ENCODE assay signal across 28 cellular contexts in genomic region chr10:117569610-117570395, GRCh38. TPM values are rescaled to one million over a fixed set of nuclear protein-coding genes. Genes with fewer than 3 reads are reported as not detected.
"Had no signal": no experiment of that assay in that cellular context is flagged by ENCODE, and none has a peak within 500 bp of the region (broad histone marks: within the 10 kb centered on the region; RNA-seq: fewer than 3 reads in every experiment).

No MANE protein-coding gene starts in this region.

- H3K4me1 ChIP-seq: ascending aorta, heart left ventricle, right atrium auricular region, testis, transverse colon had no signal

- H3K9me3 ChIP-seq: ascending aorta, heart left ventricle, right atrium auricular region, testis, transverse colon had no signal

- H3K27me3 Mint-ChIP-seq: activated naive CD8-positive, alpha-beta T cell treated with anti-CD3 and anti-CD28 coated beads, Interleukin-2, amount 10 ng/mL, durations not matched to agents 7 days and 5 days had no signal

- DNase-seq: activated CD4-positive, alpha-beta T cell treated with anti-CD3 and anti-CD28 coated beads for 48 hours; activated CD4-positive, alpha-beta T cell treated with anti-CD3 and anti-CD28 coated beads, Interleukin-2, amount 50 U/mL, for 48 hours; activated CD8-positive, alpha-beta memory T cell treated with anti-CD3 and anti-CD28 coated beads for 24 hours; activated gamma-delta T cell; activated naive CD4-positive, alpha-beta T cell treated with anti-CD3 and anti-CD28 coated beads, Interleukin-2, amount 10 ng/mL, durations not matched to agents 7 days and 5 days; activated naive CD8-positive, alpha-beta T cell treated with anti-CD3 and anti-CD28 coated beads, Interleukin-2, amount 10 ng/mL, durations not matched to agents 7 days and 5 days; caudate nucleus; cortex of kidney; foreskin fibroblast; heart left ventricle; left ventricle myocardium superior; naive B cell; stimulated activated CD4-positive, alpha-beta T cell treated with anti-CD3 and anti-CD28 coated beads, Interleukin-2, amount 100 ng/mL, for 48 hours; stimulated activated naive CD4-positive, alpha-beta T cell treated with Interleukin-2 at 50 U/mL for 16 hours; T-helper 9 cell; testis; transverse colon had no signal

- H3K36me3 Mint-ChIP-seq: activated naive CD4-positive, alpha-beta T cell treated with anti-CD3 and anti-CD28 coated beads, Interleukin-2, amount 10 ng/mL, durations not matched to agents 7 days and 5 days; activated naive CD8-positive, alpha-beta T cell treated with anti-CD3 and anti-CD28 coated beads, Interleukin-2, amount 10 ng/mL, durations not matched to agents 7 days and 5 days; brain; naive B cell had no signal

- H3K9me3 Mint-ChIP-seq: activated naive CD4-positive, alpha-beta T cell treated with anti-CD3 and anti-CD28 coated beads, Interleukin-2, amount 10 ng/mL, durations not matched to agents 7 days and 5 days; activated naive CD8-positive, alpha-beta T cell treated with anti-CD3 and anti-CD28 coated beads, Interleukin-2, amount 10 ng/mL, durations not matched to agents 7 days and 5 days; neural crest cell; T-helper 1 cell treated with Interleukin-12 subunit alpha and Interleukin-12 subunit beta and Interleukin-4 antibody, amounts not matched to agents 30 μg/mL and 1 μg/mL, for 36 hours had no signal

- H3K4me3 Mint-ChIP-seq: activated naive CD4-positive, alpha-beta T cell treated with anti-CD3 and anti-CD28 coated beads, Interleukin-2, amount 10 ng/mL, durations not matched to agents 7 days and 5 days; activated naive CD8-positive, alpha-beta T cell treated with anti-CD3 and anti-CD28 coated beads, Interleukin-2, amount 10 ng/mL, durations not matched to agents 7 days and 5 days; brain; naive B cell; neural crest cell; T-helper 1 cell treated with Interleukin-12 subunit alpha and Interleukin-12 subunit beta and Interleukin-4 antibody, amounts not matched to agents 30 μg/mL and 1 μg/mL, for 36 hours had no signal

- H3K4me1 Mint-ChIP-seq: activated naive CD4-positive, alpha-beta T cell treated with anti-CD3 and anti-CD28 coated beads, Interleukin-2, amount 10 ng/mL, durations not matched to agents 7 days and 5 days; activated naive CD8-positive, alpha-beta T cell treated with anti-CD3 and anti-CD28 coated beads, Interleukin-2, amount 10 ng/mL, durations not matched to agents 7 days and 5 days; naive B cell; neural crest cell had no signal

- H3K27ac ChIP-seq: ascending aorta, heart left ventricle, right atrium auricular region, testis, transverse colon, VCaP had no signal

- H3K27me3 ChIP-seq: ascending aorta, right atrium auricular region, testis had no signal

- ATAC-seq: activated CD4-positive, CD25-positive, alpha-beta regulatory T cell treated with anti-CD3 and anti-CD28 coated beads, Interleukin-2, amount 50 U/mL, for 24 hours; heart left ventricle; left ventricle myocardium superior had no signal

- H3K27ac Mint-ChIP-seq: activated naive CD4-positive, alpha-beta T cell treated with anti-CD3 and anti-CD28 coated beads, Interleukin-2, amount 10 ng/mL, durations not matched to agents 7 days and 5 days; activated naive CD8-positive, alpha-beta T cell treated with anti-CD3 and anti-CD28 coated beads, Interleukin-2, amount 10 ng/mL, durations not matched to agents 7 days and 5 days; brain; naive B cell; T-helper 1 cell treated with Interleukin-12 subunit alpha and Interleukin-12 subunit beta and Interleukin-4 antibody, amounts not matched to agents 30 μg/mL and 1 μg/mL, for 36 hours had no signal

- H3K4me3 ChIP-seq: ascending aorta, heart left ventricle, right atrium auricular region, testis, transverse colon had no signal

- H3K36me3 ChIP-seq: ascending aorta, heart left ventricle, right atrium auricular region, transverse colon had no signal

RNA-seq across cellular contexts. Expression of gene EMX2, which starts 27.3 kb away (rescaled TPM):
- total RNA-seq: activated naive CD8-positive, alpha-beta T cell treated with anti-CD3 and anti-CD28 coated beads, Interleukin-2, amount 10 ng/mL, durations not matched to agents 7 days and 5 days; ascending aorta; chondrocyte; endothelial cell of umbilical vein; lung microvascular endothelial cell; pulmonary artery endothelial cell had no signal
- polyA plus RNA-seq: endothelial cell of umbilical vein had no signal
